Comparison of ENCODE assay signal across 31 cellular contexts in genomic region chrX:113833656-113834055, GRCh38.
"Had no signal": no experiment of that assay in that cellular context is flagged by ENCODE, and none has a peak within 500 bp of the region (broad histone marks: within the 10 kb centered on the region; RNA-seq: fewer than 3 reads in every experiment).

No MANE protein-coding gene starts in this region.

- H3K36me3 Mint-ChIP-seq: activated CD4-positive, alpha-beta memory T cell treated with anti-CD3 and anti-CD28 coated beads for 36 hours; activated CD8-positive, alpha-beta memory T cell treated with anti-CD3 and anti-CD28 coated beads, Interleukin-2, amount 10 ng/mL, durations not matched to agents 7 days and 5 days; activated naive CD4-positive, alpha-beta T cell treated with anti-CD3 and anti-CD28 coated beads, Interleukin-2, amount 50 U/mL, for 24 hours; activated naive CD8-positive, alpha-beta T cell treated with anti-CD3 and anti-CD28 coated beads for 36 hours had no signal

- DNase-seq: activated B cell treated with CpG ODN at 0.5 μM for 24 hours; activated CD4-positive, alpha-beta memory T cell treated with anti-CD3 and anti-CD28 coated beads for 36 hours; activated CD4-positive, alpha-beta T cell treated with anti-CD3 and anti-CD28 coated beads for 48 hours; activated CD8-positive, alpha-beta memory T cell treated with anti-CD3 and anti-CD28 coated beads, Interleukin-2, amount 10 ng/mL, durations not matched to agents 7 days and 5 days; activated CD8-positive, alpha-beta memory T cell treated with anti-CD3 and anti-CD28 coated beads, Interleukin-2, amount 50 U/mL, for 4 hours; activated CD8-positive, alpha-beta T cell treated with anti-CD3 and anti-CD28 coated beads, Interleukin-2, amount 10 ng/mL, durations not matched to agents 7 days and 5 days; activated effector memory CD4-positive, alpha-beta T cell treated with anti-CD3 and anti-CD28 coated beads, Interleukin-2, amount 50 U/mL, for 16 hours; activated naive CD4-positive, alpha-beta T cell treated with anti-CD3 and anti-CD28 coated beads for 36 hours; activated naive CD8-positive, alpha-beta T cell treated with anti-CD3 and anti-CD28 coated beads for 36 hours; activated naive CD8-positive, alpha-beta T cell treated with anti-CD3 and anti-CD28 coated beads, Interleukin-2, amount 50 U/mL, for 24 hours; activated T-cell treated with anti-CD3 and anti-CD28 coated beads, Interleukin-2, amount 50 U/mL, for 1 hour; activated T-cell treated with anti-CD3 and anti-CD28 coated beads, Interleukin-2, amount 50 U/mL, for 48 hours; amniotic stem cell; anterior cingulate cortex; caudate nucleus; cortex of kidney; effector CD8-positive, alpha-beta T cell; esophagus squamous epithelium; foreskin melanocyte; heart right ventricle; T-helper 1 cell; T-helper 17 cell; T1000; WERI-Rb-1 had no signal

- H3K4me1 Mint-ChIP-seq: activated CD8-positive, alpha-beta memory T cell treated with anti-CD3 and anti-CD28 coated beads, Interleukin-2, amount 10 ng/mL, durations not matched to agents 7 days and 5 days; activated naive CD4-positive, alpha-beta T cell treated with anti-CD3 and anti-CD28 coated beads, Interleukin-2, amount 50 U/mL, for 24 hours; activated naive CD8-positive, alpha-beta T cell treated with anti-CD3 and anti-CD28 coated beads for 36 hours; activated naive CD8-positive, alpha-beta T cell treated with anti-CD3 and anti-CD28 coated beads, Interleukin-2, amount 50 U/mL, for 24 hours; T-helper 17 cell had no signal

- H3K9me3 ChIP-seq: esophagus squamous epithelium, gastroesophageal sphincter, heart right ventricle had no signal

- H3K4me1 ChIP-seq: esophagus squamous epithelium, gastroesophageal sphincter, heart right ventricle had no signal

- H3K27ac ChIP-seq: epithelial cell of prostate, esophagus squamous epithelium, gastroesophageal sphincter, heart right ventricle, WERI-Rb-1 had no signal

- H3K27me3 ChIP-seq: esophagus squamous epithelium, gastroesophageal sphincter had no signal

- H3K4me3 Mint-ChIP-seq: activated B cell treated with CpG ODN at 0.5 μM for 24 hours; activated CD4-positive, alpha-beta memory T cell treated with anti-CD3 and anti-CD28 coated beads for 36 hours; activated CD8-positive, alpha-beta memory T cell treated with anti-CD3 and anti-CD28 coated beads, Interleukin-2, amount 10 ng/mL, durations not matched to agents 7 days and 5 days; activated CD8-positive, alpha-beta T cell treated with anti-CD3 and anti-CD28 coated beads, Interleukin-2, amount 10 ng/mL, durations not matched to agents 7 days and 5 days; activated naive CD4-positive, alpha-beta T cell treated with anti-CD3 and anti-CD28 coated beads for 36 hours; activated naive CD4-positive, alpha-beta T cell treated with anti-CD3 and anti-CD28 coated beads, Interleukin-2, amount 50 U/mL, for 24 hours; activated naive CD8-positive, alpha-beta T cell treated with anti-CD3 and anti-CD28 coated beads for 36 hours; activated naive CD8-positive, alpha-beta T cell treated with anti-CD3 and anti-CD28 coated beads, Interleukin-2, amount 50 U/mL, for 24 hours; activated T-helper 1 cell treated with anti-CD3 and anti-CD28 coated beads, Interleukin-12 subunit alpha, Interleukin-12 subunit beta, Interleukin-2, Interleukin-4 antibody, amounts not matched to agents 30 ng/mL and 10 ng/mL and 1 ng/mL, durations not matched to agents 14 hours and 24 hours and 36 hours; T-helper 17 cell; T-helper 2 cell treated with Interferon-gamma antibody and Interleukin-4, amounts not matched to agents 5 μg/mL and 100 μg/mL, for 36 hours had no signal

- H3K27me3 Mint-ChIP-seq: activated B cell treated with CpG ODN at 0.5 μM for 24 hours; activated CD4-positive, alpha-beta memory T cell treated with anti-CD3 and anti-CD28 coated beads for 36 hours; activated CD8-positive, alpha-beta memory T cell treated with anti-CD3 and anti-CD28 coated beads, Interleukin-2, amount 10 ng/mL, durations not matched to agents 7 days and 5 days; activated naive CD4-positive, alpha-beta T cell treated with anti-CD3 and anti-CD28 coated beads, Interleukin-2, amount 50 U/mL, for 24 hours; activated naive CD8-positive, alpha-beta T cell treated with anti-CD3 and anti-CD28 coated beads for 36 hours; activated naive CD8-positive, alpha-beta T cell treated with anti-CD3 and anti-CD28 coated beads, Interleukin-2, amount 50 U/mL, for 24 hours; T-helper 17 cell had no signal

- H3K9me3 Mint-ChIP-seq: activated CD4-positive, alpha-beta memory T cell treated with anti-CD3 and anti-CD28 coated beads for 36 hours; activated naive CD4-positive, alpha-beta T cell treated with anti-CD3 and anti-CD28 coated beads for 36 hours; activated naive CD4-positive, alpha-beta T cell treated with anti-CD3 and anti-CD28 coated beads, Interleukin-2, amount 50 U/mL, for 24 hours; activated naive CD8-positive, alpha-beta T cell treated with anti-CD3 and anti-CD28 coated beads for 36 hours; activated naive CD8-positive, alpha-beta T cell treated with anti-CD3 and anti-CD28 coated beads, Interleukin-2, amount 50 U/mL, for 24 hours; activated T-helper 1 cell treated with anti-CD3 and anti-CD28 coated beads, Interleukin-12 subunit alpha, Interleukin-12 subunit beta, Interleukin-2, Interleukin-4 antibody, amounts not matched to agents 30 ng/mL and 10 ng/mL and 1 ng/mL, durations not matched to agents 14 hours and 24 hours and 36 hours; activated T-helper 2 cell treated with anti-CD3 and anti-CD28 coated beads, Interferon-gamma antibody, Interleukin-2, Interleukin-4, amounts not matched to agents 10 μg/mL and 5 μg/mL and 100 μg/mL, durations not matched to agents 14 hours and 24 hours and 36 hours; T-helper 2 cell treated with Interferon-gamma antibody and Interleukin-4, amounts not matched to agents 5 μg/mL and 100 μg/mL, for 36 hours had no signal

- ATAC-seq: activated CD4-positive, CD25-positive, alpha-beta regulatory T cell treated with anti-CD3 and anti-CD28 coated beads, Interleukin-2, amount 50 U/mL, for 24 hours; activated CD8-positive, alpha-beta memory T cell treated with anti-CD3 and anti-CD28 coated beads, Interleukin-2, amount 10 ng/mL, durations not matched to agents 7 days and 5 days; activated CD8-positive, alpha-beta T cell treated with anti-CD3 and anti-CD28 coated beads, Interleukin-2, amount 10 ng/mL, durations not matched to agents 7 days and 5 days; activated naive CD8-positive, alpha-beta T cell treated with anti-CD3 and anti-CD28 coated beads, Interleukin-2, amount 50 U/mL, for 24 hours; gastroesophageal sphincter; heart right ventricle; T-helper 17 cell had no signal

- H3K4me3 ChIP-seq: esophagus squamous epithelium, gastroesophageal sphincter, heart right ventricle had no signal

- H3K36me3 ChIP-seq: esophagus squamous epithelium, gastroesophageal sphincter, heart right ventricle, WERI-Rb-1 had no signal

- H3K27ac Mint-ChIP-seq: activated B cell treated with CpG ODN at 0.5 μM for 24 hours; activated CD4-positive, alpha-beta memory T cell treated with anti-CD3 and anti-CD28 coated beads for 36 hours; activated CD8-positive, alpha-beta memory T cell treated with anti-CD3 and anti-CD28 coated beads, Interleukin-2, amount 10 ng/mL, durations not matched to agents 7 days and 5 days; activated CD8-positive, alpha-beta T cell treated with anti-CD3 and anti-CD28 coated beads, Interleukin-2, amount 10 ng/mL, durations not matched to agents 7 days and 5 days; activated naive CD4-positive, alpha-beta T cell treated with anti-CD3 and anti-CD28 coated beads for 36 hours; activated naive CD4-positive, alpha-beta T cell treated with anti-CD3 and anti-CD28 coated beads, Interleukin-2, amount 50 U/mL, for 24 hours; activated naive CD8-positive, alpha-beta T cell treated with anti-CD3 and anti-CD28 coated beads for 36 hours; activated naive CD8-positive, alpha-beta T cell treated with anti-CD3 and anti-CD28 coated beads, Interleukin-2, amount 50 U/mL, for 24 hours; activated T-helper 1 cell treated with anti-CD3 and anti-CD28 coated beads, Interleukin-12 subunit alpha, Interleukin-12 subunit beta, Interleukin-2, Interleukin-4 antibody, amounts not matched to agents 30 ng/mL and 10 ng/mL and 1 ng/mL, durations not matched to agents 14 hours and 24 hours and 36 hours; activated T-helper 2 cell treated with anti-CD3 and anti-CD28 coated beads, Interferon-gamma antibody, Interleukin-2, Interleukin-4, amounts not matched to agents 10 μg/mL and 5 μg/mL and 100 μg/mL, durations not matched to agents 14 hours and 24 hours and 36 hours; T-helper 17 cell; T-helper 2 cell treated with Interferon-gamma antibody and Interleukin-4, amounts not matched to agents 5 μg/mL and 100 μg/mL, for 36 hours had no signal
